In genomic region chr4:40112393-40112792, GRCh38 we compare ENCODE assay signal across 14 cellular contexts. TPM values are rescaled to one million over a fixed set of nuclear protein-coding genes. Genes with fewer than 3 reads are reported as not detected.
DNase-seq lines count a peak whose midpoint lies in the region; ATAC-seq, FAIRE-seq and TF ChIP-seq lines count a peak whose summit lies in the region.
"Had no signal": no experiment of that assay in that cellular context is flagged by ENCODE, and none has a peak within 500 bp of the region (broad histone marks: within the 10 kb centered on the region; RNA-seq: fewer than 3 reads in every experiment).

No MANE protein-coding gene starts in this region.

- FAIRE-seq in A204.1 (lab: Jason Lieb, UNC) (peak; percentile 9), G401.6 (lab: Jason Lieb, UNC) (peak; percentile 30), K562 (lab: Jason Lieb, UNC) (no peak)
- FAIRE-seq: GM12878, GM18507, H54, HTR-8/SVneo had no signal

- H3K36me3 ChIP-seq in K562 (ENCODE audit: control insufficient read depth, insufficient read depth, low read length) (0 out of 3 replicates have a peak, but pooled peaks cover 2% of the 10 kb centered on the region), neuronal stem cell (replicated peaks in 1 of 2; ENCODE audit: control insufficient read depth in 2 of 2, insufficient read depth in 2 of 2, low read length in 2 of 2) (peaks cover 2 to 98% of the 10 kb centered on the region in 2 donors)
- H3K36me3 ChIP-seq in CD8-positive, alpha-beta memory T cell (ENCODE audit: insufficient read depth, low read length), result no peaks in the 10 kb centered on the region

- POLR2A ChIA-PET in K562 (lab: Yijun Ruan, JAX), result interaction anchor here (0.6 to 1.9 kb wide), 2 partner anchors 9 to 30 kb away, joined by 4 to 7 read pairs; no protein-coding TSS in a partner anchor
- POLR2A ChIA-PET in CD8-positive, alpha-beta memory T cell (lab: Charles Lee), result no interaction called here

- no peak overlapping the region for H3K4me3 ChIP-seq in K562
- H3K4me3 ChIP-seq in neuronal stem cell (ENCODE audit: low read length in 2 of 2), result no peak overlapping the region
- H3K4me3 ChIP-seq in CD8-positive, alpha-beta memory T cell (ENCODE audit: low read length), result no peak overlapping the region
- H3K4me3 ChIP-seq: GM12878 had no signal

- no peaks in the 10 kb centered on the region for H3K4me1 Mint-ChIP-seq in CD8-positive, alpha-beta memory T cell

- H2AFZ ChIP-seq in K562 (ENCODE audit: low read depth, low read length), result no peak overlapping the region
- no peak overlapping the region for H2AFZ ChIP-seq in neuronal stem cell (ENCODE audit: low read length)

- TF ChIP-seq POLR2A in K562 (conservative IDR thresholded peaks at IDR 0.05), result no peak

- BruUV-seq in K562 (replicated peaks; lab: Mats Ljungman, UMichigan), result no TSS peak

- H4K8ac ChIP-seq in neuronal stem cell (ENCODE audit: low read depth, low read length), result peak overlapping the region; percentile 92

- H3K18ac ChIP-seq in neuronal stem cell (ENCODE audit: low read length), result no peak overlapping the region

- no peak for TF ChIP-seq RAD21 in K562 (CRISPR knock-in tag; conservative IDR thresholded peaks at IDR 0.05 in 1 of 2, IDR thresholded peaks at IDR 0.05 in 1 of 2)

- no peak overlapping the region for H2AK5ac ChIP-seq in neuronal stem cell (ENCODE audit: low read depth, low read length)

- no peak overlapping the region for H3K27ac ChIP-seq in K562 (ENCODE audit: extremely low read depth, low read depth, low read length)
- H3K27ac ChIP-seq in neuronal stem cell (replicated peaks; ENCODE audit: low read length), result no peak overlapping the region
- no peak overlapping the region for H3K27ac ChIP-seq in CD8-positive, alpha-beta memory T cell (ENCODE audit: low read depth, low read length)

- no peak for DNase-seq in K562 (ENCODE audit: extremely low read depth in 1 of 4, low spot score in 3 of 4)
- no peak for DNase-seq in neuronal stem cell (ENCODE audit: low spot score)
- DNase-seq in CD8-positive, alpha-beta memory T cell, result no peak
- DNase-seq in H4 (ENCODE audit: low spot score), result no peak
- DNase-seq: DMS53, KBM-7 had no signal

- no peaks in the 10 kb centered on the region for H3K9me3 ChIP-seq in K562 (replicated peaks; ENCODE audit: control insufficient read depth, insufficient read depth, low read depth, low read length)
- peaks cover 0 to 8% of the 10 kb centered on the region in 2 donors for H3K9me3 ChIP-seq in neuronal stem cell (replicated peaks in 1 of 2; ENCODE audit: control insufficient read depth in 2 of 2, insufficient read depth in 1 of 2, low read depth in 1 of 2, low read length in 2 of 2)
- H3K9me3 ChIP-seq in CD8-positive, alpha-beta memory T cell (ENCODE audit: low read length), result no peaks in the 10 kb centered on the region

- intact Hi-C loops in K562 (cut with micrococcal nuclease), result no loop called here

- in situ Hi-C loops in K562 (cut with MboI), result no loop called here

- CTCF ChIA-PET in K562 (lab: Yijun Ruan, JAX; ENCODE audit: low intra/inter-chr PET ratio), result no interaction called here
- CTCF ChIA-PET in CD8-positive, alpha-beta memory T cell (lab: Charles Lee), result no interaction called here

- no peaks in the 10 kb centered on the region for H3K79me1 ChIP-seq in neuronal stem cell (ENCODE audit: low read depth, low read length)

- no peak overlapping the region for H2BK120ac ChIP-seq in neuronal stem cell (ENCODE audit: low read depth, low read length)

- no peak overlapping the region for H3K4me3 Mint-ChIP-seq in CD8-positive, alpha-beta memory T cell
- H3K4me3 Mint-ChIP-seq: CD14-positive monocyte had no signal

- no peaks in the 10 kb centered on the region for H3K79me2 ChIP-seq in K562 (ENCODE audit: control insufficient read depth, insufficient read depth, low read length)

- H3K4me1 ChIP-seq in K562 (replicated peaks in 1 of 2; ENCODE audit: control insufficient read depth in 2 of 2, insufficient read depth in 2 of 2, low read length in 2 of 2), result no peaks in the 10 kb centered on the region
- H3K4me1 ChIP-seq in neuronal stem cell (ENCODE audit: control insufficient read depth in 2 of 2, insufficient read depth in 1 of 2, low read depth in 1 of 2, low read length in 2 of 2), result no peaks in the 10 kb centered on the region
- H3K4me1 ChIP-seq in CD8-positive, alpha-beta memory T cell (ENCODE audit: insufficient read depth, low read length), result no peaks in the 10 kb centered on the region

- no peaks in the 10 kb centered on the region for H3K27me3 Mint-ChIP-seq in CD8-positive, alpha-beta memory T cell

- ATAC-seq in K562, result no peak
- no peak for ATAC-seq in HG02678 (IDR thresholded peaks at IDR 0.05; ENCODE audit: unreplicated experiment)

- no peak overlapping the region for H2BK15ac ChIP-seq in neuronal stem cell (ENCODE audit: low read length)

- no peak overlapping the region for H3K9ac ChIP-seq in K562 (ENCODE audit: insufficient read depth in 1 of 2, low read depth in 2 of 2, low read length in 2 of 2)
- H3K9ac ChIP-seq in neuronal stem cell (ENCODE audit: low read depth, low read length, poor library complexity), result no peak overlapping the region

- no peaks in the 10 kb centered on the region for H3K9me3 Mint-ChIP-seq in CD8-positive, alpha-beta memory T cell

- H3K27me3 ChIP-seq in K562 (ENCODE audit: control insufficient read depth in 2 of 2, insufficient read depth in 2 of 2, low read length in 2 of 2) (no peaks in the 10 kb centered on the region), neuronal stem cell (ENCODE audit: control insufficient read depth in 3 of 3, insufficient read depth in 3 of 3, low read depth in 1 of 3, low read length in 3 of 3) (no peaks in the 10 kb centered on the region)
- no peaks in the 10 kb centered on the region for H3K27me3 ChIP-seq in CD8-positive, alpha-beta memory T cell (ENCODE audit: insufficient read depth, low read length, poor library complexity, severe bottlenecking)

- H4K91ac ChIP-seq in neuronal stem cell (ENCODE audit: low read depth, low read length, poor library complexity), result no peak overlapping the region

- no peak for TF ChIP-seq CTCF in K562 (IDR thresholded peaks at IDR 0.05 in 2 of 3, conservative IDR thresholded peaks at IDR 0.05 in 1 of 3; ENCODE audit: insufficient read depth in 2 of 3, low read depth in 1 of 3, low read length in 3 of 3)

- H3K23ac ChIP-seq in neuronal stem cell (ENCODE audit: low read depth, low read length, poor library complexity), result no peak overlapping the region

- WGBS in K562 (ENCODE audit: insufficient coverage, low coverage, missing lambda C conversion rate), result 78% methylated on average over 1 of the region's 3 CpGs
- WGBS in neuronal stem cell (ENCODE audit: extremely low coverage in 2 of 2, insufficient read length in 2 of 2, insufficient replicate concordance in 1 of 2), 2 donors, result no CpG with 5 or more reads among the region's 3 CpGs

- H3K14ac ChIP-seq in neuronal stem cell (ENCODE audit: low read length), result no peak overlapping the region

- H3K4me2 ChIP-seq in K562 (ENCODE audit: insufficient read depth, low read length) (no peak overlapping the region), neuronal stem cell (ENCODE audit: insufficient read depth, low read length, poor library complexity, severe bottlenecking) (no peak overlapping the region)

- no peaks in the 10 kb centered on the region for H4K20me1 ChIP-seq in K562 (replicated peaks; ENCODE audit: control insufficient read depth, insufficient read depth, low read length)

- no peak overlapping the region for H2BK5ac ChIP-seq in neuronal stem cell (ENCODE audit: low read length)

- no peaks in the 10 kb centered on the region for H3K9me1 ChIP-seq in K562 (ENCODE audit: control insufficient read depth, insufficient read depth, low read length)

- no peak overlapping the region for H2BK12ac ChIP-seq in neuronal stem cell (ENCODE audit: low read length)

- no peak overlapping the region for H3K27ac Mint-ChIP-seq in CD8-positive, alpha-beta memory T cell

- H3K4ac ChIP-seq in neuronal stem cell (ENCODE audit: low read length), result no peak overlapping the region

- TF ChIP-seq EP300 in K562 (IDR thresholded peaks at IDR 0.05; ENCODE audit: low read length), result no peak

- peaks cover 4 to 55% (median 11%) of the 10 kb centered on the region in 3 donors for H3K36me3 Mint-ChIP-seq in CD8-positive, alpha-beta memory T cell

RNA-seq across cellular contexts. Expression of gene N4BP2, which starts 55.7 kb away (rescaled TPM):
- 5.2 and 25.3 TPM in 2 replicates for total RNA-seq in K562 (2011; cell fraction: chromatin; rRNA removed; ENCODE audit: low replicate concordance)
- total RNA-seq in K562 (2011; cell fraction: nucleolus; rRNA removed), result 2.7 and 4.3 TPM in 2 replicates
- 5.8 and 7.4 TPM in 2 replicates for total RNA-seq in K562 (2011; cell fraction: nucleoplasm; rRNA removed)
- total RNA-seq in K562 (2014; rRNA removed) (5.9 and 7.7 TPM in 2 replicates), K562 (2014; rRNA removed; fragmentation: Illumina TruSeq; extraction: Trizol) (12.6 and 14.9 TPM in 2 replicates), K562 (2015; rRNA removed; fragmentation: Illumina TruSeq; extraction: Trizol) (11.2 and 12.6 TPM in 2 replicates), K562 (2021) (7.6 and 8.7 TPM in 2 replicates)
- polyA plus RNA-seq in K562 (2011; rRNA removed) (6.0 and 8.8 TPM in 2 replicates), K562 (2014; fragmentation: Illumina TruSeq; extraction: Trizol) (7.3 and 7.6 TPM in 2 replicates), K562 (2014; fragmentation: Nextera tagmentation; extraction: Ambion mirVana) (1 to 10 TPM; 2.7 to 3.3 TPM), K562 (2014; rRNA removed) (4.0 and 4.4 TPM in 2 replicates)
- 1.1 and 2.3 TPM in 2 replicates for polyA plus RNA-seq in K562 (2011; cell fraction: cytosol; rRNA removed)
- 2.0 and 2.2 TPM in 2 replicates for polyA plus RNA-seq in K562 (2011; cell fraction: nucleus; rRNA removed)
- 4.8 and 8.2 TPM in 2 replicates for polyA plus RNA-seq in K562 (2012)
- polyA minus RNA-seq in K562 (2011; rRNA and poly(A)+ RNA removed), result 22.4 and 23.4 TPM in 2 replicates
- polyA minus RNA-seq in K562 (2011; cell fraction: cytosol; rRNA and poly(A)+ RNA removed), result 9.2 and 10.0 TPM in 2 replicates
- 5.4 and 12.2 TPM in 2 replicates for polyA minus RNA-seq in K562 (2011; cell fraction: nucleus; rRNA and poly(A)+ RNA removed)
- polyA plus RNA-seq in neuronal stem cell (2013, experiment 1 of 2), result 13.5 TPM
- 14.7 TPM for polyA plus RNA-seq in neuronal stem cell (2013, experiment 2 of 2)
- total RNA-seq in CD8-positive, alpha-beta memory T cell, result 10 to 100 TPM; 18.0 to 21.1 TPM
- polyA plus RNA-seq in CD8-positive, alpha-beta memory T cell, result 10.3 TPM
- total RNA-seq in H4 (2014; rRNA removed; shearing (Covaris generic)), result 2.1 and 5.1 TPM in 2 replicates
